8 cellular contexts compared by ENCODE assay signal in the genomic region with DNA sequence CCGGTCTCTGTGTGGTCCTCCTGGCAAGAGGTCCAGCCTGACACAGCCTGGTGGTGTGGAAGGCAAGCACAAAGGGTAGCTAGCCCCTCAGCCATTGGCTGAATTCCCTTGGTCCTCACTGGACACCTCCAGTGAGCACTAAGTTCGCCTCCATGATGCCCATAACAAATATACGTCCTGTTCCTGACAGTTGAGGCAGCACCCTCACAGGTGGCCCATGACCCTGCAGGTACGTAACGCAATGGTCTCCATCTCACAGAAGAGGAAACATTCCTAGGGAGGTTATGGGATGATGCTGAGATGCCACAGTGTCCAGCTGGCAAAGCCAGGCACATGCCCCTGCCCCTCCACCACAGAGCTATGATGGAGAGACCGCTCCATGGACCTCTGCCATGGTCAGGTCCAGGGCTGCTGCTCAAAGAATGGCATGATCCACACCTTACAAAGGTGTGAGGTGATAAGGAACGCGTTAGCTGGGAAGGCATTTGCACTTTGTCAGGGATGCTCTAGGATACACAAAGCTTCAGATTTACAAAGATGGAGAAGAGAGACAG. TPM values are rescaled to one million over a fixed set of nuclear protein-coding genes. Genes with fewer than 3 reads are reported as not detected.
DNase-seq lines count a peak whose midpoint lies in the region; ATAC-seq, FAIRE-seq and TF ChIP-seq lines count a peak whose summit lies in the region.

No MANE protein-coding gene starts in this region.

- no peak for TF ChIP-seq CTCF in DOHH2 (IDR thresholded peaks at IDR 0.05; ENCODE audit: low read depth, low read length, poor library complexity, severe bottlenecking)
- TF ChIP-seq CTCF in K562 (IDR thresholded peaks at IDR 0.05 in 2 of 3, conservative IDR thresholded peaks at IDR 0.05 in 1 of 3; ENCODE audit: insufficient read depth in 2 of 3, low read depth in 1 of 3, low read length in 3 of 3): no peak
- no peak for TF ChIP-seq CTCF in nephron (IDR thresholded peaks at IDR 0.05; ENCODE audit: unreplicated experiment in 3 of 3)

- peak overlapping the region; percentile 87 to 93 (median 89) for H3K4me3 Mint-ChIP-seq in nephron

- peak; percentile 37 for FAIRE-seq in K562 (lab: Jason Lieb, UNC)

- peaks cover 10% of the 10 kb centered on the region for H3K9me1 ChIP-seq in K562 (ENCODE audit: control insufficient read depth, insufficient read depth, low read length)

- peaks cover 24% of the 10 kb centered on the region for H3K27me3 ChIP-seq in BLaER1
- peaks cover 4% of the 10 kb centered on the region for H3K27me3 ChIP-seq in DOHH2 (ENCODE audit: control insufficient read depth, low read length)
- H3K27me3 ChIP-seq in K562 (ENCODE audit: control insufficient read depth in 2 of 2, insufficient read depth in 2 of 2, low read length in 2 of 2): peaks cover 74 to 93% of the 10 kb centered on the region in 2 experiments

- WGBS in K562 (ENCODE audit: insufficient coverage, low coverage, missing lambda C conversion rate): 8% methylated on average over 8 of the region's 8 CpGs

- peaks cover 65% of the 10 kb centered on the region for H3K27me3 Mint-ChIP-seq in nephron (ENCODE audit: low read depth)

- intact Hi-C loops in K562 (cut with micrococcal nuclease): no loop called here

- no peak overlapping the region for H3K27ac Mint-ChIP-seq in nephron

- H3K36me3 ChIP-seq in BLaER1 (peaks cover 6% of the 10 kb centered on the region; the same call in 1 of the 2 replicates), DOHH2 (ENCODE audit: control insufficient read depth, low read length) (no peaks in the 10 kb centered on the region), K562 (ENCODE audit: control insufficient read depth, insufficient read depth, low read length) (no peaks in the 10 kb centered on the region)

- H3K4me2 ChIP-seq in BLaER1: peak overlapping the region; percentile 96
- peak overlapping the region; percentile 93; the same call in 1 of the 2 replicates for H3K4me2 ChIP-seq in DOHH2 (ENCODE audit: low read length)
- no peak overlapping the region for H3K4me2 ChIP-seq in K562 (ENCODE audit: insufficient read depth, low read length)

- H3K36me3 Mint-ChIP-seq in nephron (ENCODE audit: low read depth): no peaks in the 10 kb centered on the region

- peaks cover 90% of the 10 kb centered on the region for H3K4me1 ChIP-seq in BLaER1
- peaks cover 49% of the 10 kb centered on the region for H3K4me1 ChIP-seq in DOHH2 (ENCODE audit: control insufficient read depth, low read length)
- H3K4me1 ChIP-seq in K562 (replicated peaks in 1 of 2; ENCODE audit: control insufficient read depth in 2 of 2, insufficient read depth in 2 of 2, low read length in 2 of 2): peaks cover 4 to 22% of the 10 kb centered on the region in 2 experiments; a peak in 4 of 5 replicates

- no peaks in the 10 kb centered on the region for H3K9me3 Mint-ChIP-seq in nephron

- H3K4me3 ChIP-seq in BLaER1 (no peak overlapping the region), DOHH2 (ENCODE audit: low read length) (no peak overlapping the region), K562 (no peak overlapping the region)

- no peak for TF ChIP-seq EP300 in K562 (IDR thresholded peaks at IDR 0.05; ENCODE audit: low read length)

- POLR2A ChIA-PET in K562 (lab: Yijun Ruan, JAX) (interaction anchor here (0.7 to 9.8 kb wide), 23 partner anchors 5 to 1084 kb away, joined by 3 to 136 read pairs (median 6); partner anchors contain the start of gene GNAZ), HEK293T (lab: Yijun Ruan, JAX) (interaction anchor here (0.6 to 1.5 kb wide), 4 partner anchors 11 to 44 kb away, joined by 3 to 7 read pairs (median 4); no protein-coding TSS in a partner anchor)

- peaks cover 28% of the 10 kb centered on the region for H4K20me1 ChIP-seq in BLaER1
- peaks cover 6% of the 10 kb centered on the region; the same call in 1 of the 2 replicates for H4K20me1 ChIP-seq in DOHH2 (ENCODE audit: control insufficient read depth, insufficient read depth, low read depth, low read length)
- peaks cover 86% of the 10 kb centered on the region for H4K20me1 ChIP-seq in K562 (replicated peaks; ENCODE audit: control insufficient read depth, insufficient read depth, low read length)

- H3K9ac ChIP-seq in BLaER1 (no peak overlapping the region), K562 (ENCODE audit: insufficient read depth in 1 of 2, low read depth in 2 of 2, low read length in 2 of 2) (no peak overlapping the region; a peak in 1 of 4 replicates)

- no peak overlapping the region for H2AFZ ChIP-seq in K562 (ENCODE audit: low read depth, low read length)

- DNase-seq in K562 (ENCODE audit: extremely low read depth in 1 of 4, low spot score in 3 of 4) (no peak), HEK293T (ENCODE audit: extremely low spot score) (no peak), kidney tubule cell (ENCODE audit: low spot score) (no peak)

- CTCF ChIA-PET in K562 (lab: Yijun Ruan, JAX; ENCODE audit: low intra/inter-chr PET ratio) (no interaction called here), HEK293T (lab: Yijun Ruan, JAX) (no interaction called here)

- in situ Hi-C loops in K562 (cut with MboI): no loop called here

- H3K27ac ChIP-seq in BLaER1 (no peak overlapping the region), DOHH2 (ENCODE audit: low read depth, low read length) (no peak overlapping the region), K562 (ENCODE audit: extremely low read depth, low read depth, low read length) (no peak overlapping the region)

- no TSS peak for BruUV-seq in K562 (replicated peaks; lab: Mats Ljungman, UMichigan)

- H3K79me2 ChIP-seq in DOHH2 (ENCODE audit: control insufficient read depth, low read length) (peaks cover 27% of the 10 kb centered on the region), K562 (ENCODE audit: control insufficient read depth, insufficient read depth, low read length) (no peaks in the 10 kb centered on the region)

- no peaks in the 10 kb centered on the region for H3K9me2 ChIP-seq in DOHH2 (replicated peaks; ENCODE audit: control insufficient read depth, low read length)

- H3K9me3 ChIP-seq in BLaER1 (no peaks in the 10 kb centered on the region), DOHH2 (ENCODE audit: control insufficient read depth, insufficient read depth, low read length) (no peaks in the 10 kb centered on the region), K562 (replicated peaks; ENCODE audit: control insufficient read depth, insufficient read depth, low read depth, low read length) (no peaks in the 10 kb centered on the region)

- peaks cover 17% of the 10 kb centered on the region for H3K4me1 Mint-ChIP-seq in nephron

- no peaks in the 10 kb centered on the region for H3F3A ChIP-seq in DOHH2 (ENCODE audit: control insufficient read depth, insufficient read depth)

- ATAC-seq in K562 (no peak), HG03139 (IDR thresholded peaks at IDR 0.05; ENCODE audit: unreplicated experiment) (no peak), HG02571 (IDR thresholded peaks at IDR 0.05; ENCODE audit: unreplicated experiment) (no peak)

- TF ChIP-seq RAD21 in K562 (CRISPR knock-in tag; conservative IDR thresholded peaks at IDR 0.05 in 1 of 2, IDR thresholded peaks at IDR 0.05 in 1 of 2): no peak

- no peak for TF ChIP-seq POLR2A in K562 (conservative IDR thresholded peaks at IDR 0.05)

TF ChIP-seq in K562, 482 proteins besides CTCF, POLR2A, EP300 and RAD21 (continues in another document):
- TF ChIP-seq SIX5 (IDR thresholded peaks at IDR 0.05; ENCODE audit: borderline replicate concordance in 1 of 2, insufficient read depth in 1 of 2, low read depth in 1 of 2, low read length in 2 of 2): peak in 1 of 2 experiments; percentile 4; a peak in 1 of 4 replicates
- TF ChIP-seq TBP (optimal IDR thresholded peaks at IDR 0.05; ENCODE audit: low read depth, low read length): peak; percentile 40
- TF ChIP-seq PRMT5 (CRISPR knock-in tag; IDR thresholded peaks at IDR 0.05): peak; percentile 72
- TF ChIP-seq ZNF311 (CRISPR knock-in tag; IDR thresholded peaks at IDR 0.05): no peak
- TF ChIP-seq ZC3H4 (CRISPR knock-in tag; IDR thresholded peaks at IDR 0.05; ENCODE audit: borderline replicate concordance): no peak

TF ChIP-seq in HEK293T, 16 proteins besides CTCF, POLR2A, EP300 and RAD21:
- TF ChIP-seq L3MBTL2 (conservative IDR thresholded peaks at IDR 0.05) (no peak), ELF4 (IDR thresholded peaks at IDR 0.05) (no peak), ZNF384 (IDR thresholded peaks at IDR 0.05) (no peak)

RNA-seq across cellular contexts. Expression of gene GNAZ, which starts 1.4 kb away (rescaled TPM):
- total RNA-seq in K562 (2011; cell fraction: chromatin; rRNA removed; ENCODE audit: low replicate concordance): 0.79 and 1.2 TPM in 2 replicates
- 0.50 and 0.79 TPM in 2 replicates for total RNA-seq in K562 (2011; cell fraction: nucleolus; rRNA removed)
- total RNA-seq in K562 (2011; cell fraction: nucleoplasm; rRNA removed): 0.29 and 0.46 TPM in 2 replicates
- 0.14 and 0.24 TPM in 2 replicates for total RNA-seq in K562 (2014; rRNA removed)
- 0.04 and 0.10 TPM in 2 replicates for total RNA-seq in K562 (2014; rRNA removed; fragmentation: Illumina TruSeq; extraction: Trizol)
- total RNA-seq in K562 (2015; rRNA removed; fragmentation: Illumina TruSeq; extraction: Trizol): 0.04 and 0.11 TPM in 2 replicates
- total RNA-seq in K562 (2021): 0.22 and 0.74 TPM in 2 replicates
- 0.13 and 0.22 TPM in 2 replicates for polyA plus RNA-seq in K562 (2011; rRNA removed)
- polyA plus RNA-seq in K562 (2011; cell fraction: cytosol; rRNA removed): 0.15 and 0.31 TPM in 2 replicates
- 0.35 and 0.60 TPM in 2 replicates for polyA plus RNA-seq in K562 (2011; cell fraction: nucleus; rRNA removed)
- polyA plus RNA-seq in K562 (2012): 0.14 and 0.26 TPM in 2 replicates
- polyA plus RNA-seq in K562 (2014; fragmentation: Illumina TruSeq; extraction: Trizol): 0.12 and 0.13 TPM in 2 replicates
- not detected for polyA plus RNA-seq in K562 (2014; fragmentation: Nextera tagmentation; extraction: Ambion mirVana)
- polyA plus RNA-seq in K562 (2014; rRNA removed): 0.18 TPM in 1 of 2 replicates, not detected in the other
- 0.21 and 0.32 TPM in 2 replicates for polyA minus RNA-seq in K562 (2011; rRNA and poly(A)+ RNA removed)
- 0.57 TPM in 1 of 2 replicates, not detected in the other for polyA minus RNA-seq in K562 (2011; cell fraction: cytosol; rRNA and poly(A)+ RNA removed)
- polyA minus RNA-seq in K562 (2011; cell fraction: nucleus; rRNA and poly(A)+ RNA removed): 0.40 and 0.67 TPM in 2 replicates
